1 cellular context compared by ENCODE assay signal in genomic region chr19:15124572-15125231, GRCh38.
TF ChIP-seq lines count a peak whose summit lies in the region.

No MANE protein-coding gene starts in this region.

TF ChIP-seq in GM12878, 131 proteins besides CTCF, POLR2A, EP300 and RAD21 (continued from another document):
- TF ChIP-seq, protein P1, sequence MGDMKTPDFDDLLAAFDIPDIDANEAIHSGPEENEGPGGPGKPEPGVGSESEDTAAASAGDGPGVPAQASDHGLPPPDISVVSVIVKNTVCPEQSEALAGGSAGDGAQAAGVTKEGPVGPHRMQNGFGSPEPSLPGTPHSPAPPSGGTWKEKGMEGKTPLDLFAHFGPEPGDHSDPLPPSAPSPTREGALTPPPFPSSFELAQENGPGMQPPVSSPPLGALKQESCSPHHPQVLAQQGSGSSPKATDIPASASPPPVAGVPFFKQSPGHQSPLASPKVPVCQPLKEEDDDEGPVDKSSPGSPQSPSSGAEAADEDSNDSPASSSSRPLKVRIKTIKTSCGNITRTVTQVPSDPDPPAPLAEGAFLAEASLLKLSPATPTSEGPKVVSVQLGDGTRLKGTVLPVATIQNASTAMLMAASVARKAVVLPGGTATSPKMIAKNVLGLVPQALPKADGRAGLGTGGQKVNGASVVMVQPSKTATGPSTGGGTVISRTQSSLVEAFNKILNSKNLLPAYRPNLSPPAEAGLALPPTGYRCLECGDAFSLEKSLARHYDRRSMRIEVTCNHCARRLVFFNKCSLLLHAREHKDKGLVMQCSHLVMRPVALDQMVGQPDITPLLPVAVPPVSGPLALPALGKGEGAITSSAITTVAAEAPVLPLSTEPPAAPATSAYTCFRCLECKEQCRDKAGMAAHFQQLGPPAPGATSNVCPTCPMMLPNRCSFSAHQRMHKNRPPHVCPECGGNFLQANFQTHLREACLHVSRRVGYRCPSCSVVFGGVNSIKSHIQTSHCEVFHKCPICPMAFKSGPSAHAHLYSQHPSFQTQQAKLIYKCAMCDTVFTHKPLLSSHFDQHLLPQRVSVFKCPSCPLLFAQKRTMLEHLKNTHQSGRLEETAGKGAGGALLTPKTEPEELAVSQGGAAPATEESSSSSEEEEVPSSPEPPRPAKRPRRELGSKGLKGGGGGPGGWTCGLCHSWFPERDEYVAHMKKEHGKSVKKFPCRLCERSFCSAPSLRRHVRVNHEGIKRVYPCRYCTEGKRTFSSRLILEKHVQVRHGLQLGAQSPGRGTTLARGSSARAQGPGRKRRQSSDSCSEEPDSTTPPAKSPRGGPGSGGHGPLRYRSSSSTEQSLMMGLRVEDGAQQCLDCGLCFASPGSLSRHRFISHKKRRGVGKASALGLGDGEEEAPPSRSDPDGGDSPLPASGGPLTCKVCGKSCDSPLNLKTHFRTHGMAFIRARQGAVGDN (IDR thresholded peaks at IDR 0.05) = no peak
- TF ChIP-seq, protein P2, sequence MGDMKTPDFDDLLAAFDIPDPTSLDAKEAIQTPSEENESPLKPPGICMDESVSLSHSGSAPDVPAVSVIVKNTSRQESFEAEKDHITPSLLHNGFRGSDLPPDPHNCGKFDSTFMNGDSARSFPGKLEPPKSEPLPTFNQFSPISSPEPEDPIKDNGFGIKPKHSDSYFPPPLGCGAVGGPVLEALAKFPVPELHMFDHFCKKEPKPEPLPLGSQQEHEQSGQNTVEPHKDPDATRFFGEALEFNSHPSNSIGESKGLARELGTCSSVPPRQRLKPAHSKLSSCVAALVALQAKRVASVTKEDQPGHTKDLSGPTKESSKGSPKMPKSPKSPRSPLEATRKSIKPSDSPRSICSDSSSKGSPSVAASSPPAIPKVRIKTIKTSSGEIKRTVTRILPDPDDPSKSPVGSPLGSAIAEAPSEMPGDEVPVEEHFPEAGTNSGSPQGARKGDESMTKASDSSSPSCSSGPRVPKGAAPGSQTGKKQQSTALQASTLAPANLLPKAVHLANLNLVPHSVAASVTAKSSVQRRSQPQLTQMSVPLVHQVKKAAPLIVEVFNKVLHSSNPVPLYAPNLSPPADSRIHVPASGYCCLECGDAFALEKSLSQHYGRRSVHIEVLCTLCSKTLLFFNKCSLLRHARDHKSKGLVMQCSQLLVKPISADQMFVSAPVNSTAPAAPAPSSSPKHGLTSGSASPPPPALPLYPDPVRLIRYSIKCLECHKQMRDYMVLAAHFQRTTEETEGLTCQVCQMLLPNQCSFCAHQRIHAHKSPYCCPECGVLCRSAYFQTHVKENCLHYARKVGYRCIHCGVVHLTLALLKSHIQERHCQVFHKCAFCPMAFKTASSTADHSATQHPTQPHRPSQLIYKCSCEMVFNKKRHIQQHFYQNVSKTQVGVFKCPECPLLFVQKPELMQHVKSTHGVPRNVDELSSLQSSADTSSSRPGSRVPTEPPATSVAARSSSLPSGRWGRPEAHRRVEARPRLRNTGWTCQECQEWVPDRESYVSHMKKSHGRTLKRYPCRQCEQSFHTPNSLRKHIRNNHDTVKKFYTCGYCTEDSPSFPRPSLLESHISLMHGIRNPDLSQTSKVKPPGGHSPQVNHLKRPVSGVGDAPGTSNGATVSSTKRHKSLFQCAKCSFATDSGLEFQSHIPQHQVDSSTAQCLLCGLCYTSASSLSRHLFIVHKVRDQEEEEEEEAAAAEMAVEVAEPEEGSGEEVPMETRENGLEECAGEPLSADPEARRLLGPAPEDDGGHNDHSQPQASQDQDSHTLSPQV (IDR thresholded peaks at IDR 0.05) = no peak
- TF ChIP-seq CHD1 (IDR thresholded peaks at IDR 0.05; ENCODE audit: low read depth, low read length) (0 out of 2 replicates have a peak, but pooled peaks have one; percentile 28), IKZF2 (IDR thresholded peaks at IDR 0.05) (no peak), EGR1 (IDR thresholded peaks at IDR 0.05; ENCODE audit: borderline replicate concordance in 1 of 2, low read depth in 2 of 2, low read length in 2 of 2) (peak in 1 of 2 experiments; percentile 27; a peak in 1 of 3 replicates)
- TF ChIP-seq, protein P3, sequence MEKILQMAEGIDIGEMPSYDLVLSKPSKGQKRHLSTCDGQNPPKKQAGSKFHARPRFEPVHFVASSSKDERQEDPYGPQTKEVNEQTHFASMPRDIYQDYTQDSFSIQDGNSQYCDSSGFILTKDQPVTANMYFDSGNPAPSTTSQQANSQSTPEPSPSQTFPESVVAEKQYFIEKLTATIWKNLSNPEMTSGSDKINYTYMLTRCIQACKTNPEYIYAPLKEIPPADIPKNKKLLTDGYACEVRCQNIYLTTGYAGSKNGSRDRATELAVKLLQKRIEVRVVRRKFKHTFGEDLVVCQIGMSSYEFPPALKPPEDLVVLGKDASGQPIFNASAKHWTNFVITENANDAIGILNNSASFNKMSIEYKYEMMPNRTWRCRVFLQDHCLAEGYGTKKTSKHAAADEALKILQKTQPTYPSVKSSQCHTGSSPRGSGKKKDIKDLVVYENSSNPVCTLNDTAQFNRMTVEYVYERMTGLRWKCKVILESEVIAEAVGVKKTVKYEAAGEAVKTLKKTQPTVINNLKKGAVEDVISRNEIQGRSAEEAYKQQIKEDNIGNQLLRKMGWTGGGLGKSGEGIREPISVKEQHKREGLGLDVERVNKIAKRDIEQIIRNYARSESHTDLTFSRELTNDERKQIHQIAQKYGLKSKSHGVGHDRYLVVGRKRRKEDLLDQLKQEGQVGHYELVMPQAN (conservative IDR thresholded peaks at IDR 0.05) = no peak
